8 cellular contexts compared by ENCODE assay signal in genomic region chr17:14069251-14069981, GRCh38. TPM values are rescaled to one million over a fixed set of nuclear protein-coding genes. Genes with fewer than 3 reads are reported as not detected.
DNase-seq lines count a peak whose midpoint lies in the region; ATAC-seq, FAIRE-seq and TF ChIP-seq lines count a peak whose summit lies in the region.

Gene COX10 (plus strand): TSS chr17:14069504. CDS start chr17:14069606, 102 bp downstream.

- H3K27me3 ChIP-seq in adrenal gland (no peaks in the 10 kb centered on the region), heart right ventricle (no peaks in the 10 kb centered on the region), upper lobe of left lung (no peaks in the 10 kb centered on the region)

- 0 to 1% (median 1%) methylated on average over 37 to 47 of the region's 47 CpGs for WGBS in adrenal gland, 4 donors
- 0 to 1% methylated on average over 47 of the region's 47 CpGs for WGBS in heart right ventricle, 2 donors
- 1 to 2% methylated on average over 19 to 47 of the region's 47 CpGs for WGBS in upper lobe of left lung, 2 donors

- H3K36me3 ChIP-seq in adrenal gland (replicated peaks in 1 of 2) (no peaks in the 10 kb centered on the region), heart right ventricle (peaks cover 0 to 12% (median 0%) of the 10 kb centered on the region in 9 donors), upper lobe of left lung (no peaks in the 10 kb centered on the region)

- POLR2A ChIA-PET in T-cell (lab: Charles Lee) = no interaction called here

- H3K36me3 Mint-ChIP-seq in T-cell = peaks cover 23% of the 10 kb centered on the region

- H3K27me3 Mint-ChIP-seq in T-cell = no peaks in the 10 kb centered on the region

- peak within 1 kb of the TSS in 3 of 5 donors; percentile 48 to 87 (median 61) for H3K27ac ChIP-seq in adrenal gland
- H3K27ac ChIP-seq in heart right ventricle = peak within 1 kb of the TSS; percentile 80 to 95 (median 90)
- peak within 1 kb of the TSS; percentile 74 to 90 (median 78) for H3K27ac ChIP-seq in upper lobe of left lung

- DNase-seq in GM12891 (ENCODE audit: insufficient read length, low spot score) (peak; percentile 68), NCI-H128 (lab: John Stamatoyannopoulos, UW; ENCODE audit: unreplicated experiment) (peak; percentile 28), T-cell (peak; percentile 65 to 85 (median 78)), adrenal gland (peak; percentile 87 to 92 (median 88)), heart right ventricle (peak; percentile 88 to 89), posterior vena cava (ENCODE audit: low spot score) (peak; percentile 96), upper lobe of left lung (peak; percentile 90 to 96)

- peak within 1 kb of the TSS; percentile 93 to 99 (median 96) for H3K4me3 Mint-ChIP-seq in T-cell

- ATAC-seq in HG02759 (IDR thresholded peaks at IDR 0.05; ENCODE audit: unreplicated experiment) = peak; percentile 100
- ATAC-seq in T-cell (replicated peaks in 1 of 4) = peak; percentile 97 to 100 (median 98)
- ATAC-seq in heart right ventricle = peak; percentile 99 to 100 (median 99)
- peak; percentile 97 to 100 for ATAC-seq in upper lobe of left lung (ENCODE audit: low FRiP score in 2 of 2)

- TF ChIP-seq POLR2A in GM12891 (IDR thresholded peaks at IDR 0.05; ENCODE audit: low read depth, low read length) (peak; percentile 96), adrenal gland (IDR thresholded peaks at IDR 0.05) (peak; percentile 65 to 74), upper lobe of left lung (IDR thresholded peaks at IDR 0.05) (peak in 3 of 4 donors; percentile 54 to 82 (median 75))

- H3K4me1 ChIP-seq in adrenal gland (replicated peaks in 1 of 2) (peaks cover 13 to 20% of the 10 kb centered on the region in 2 donors), heart right ventricle (peaks cover 0 to 37% (median 25%) of the 10 kb centered on the region in 9 donors), upper lobe of left lung (peaks cover 19 to 23% (median 20%) of the 10 kb centered on the region in 4 donors)

- H3K4me1 Mint-ChIP-seq in T-cell = peaks cover 39 to 55% (median 52%) of the 10 kb centered on the region in 3 donors

- intact Hi-C loops in adrenal gland (cut with DNase I) = no loop called here
- intact Hi-C loops in heart right ventricle (cut with DNase I) = loop anchor here in 7 of 10 donors (2.0 to 10.0 kb wide), 7 partner anchors 135 to 475 kb away; partner anchors contain the start of gene HS3ST3B1 (in 5 of the 7)
- intact Hi-C loops in posterior vena cava (cut with DNase I) = no loop called here

- peak within 1 kb of the TSS; percentile 59 to 94 (median 86) for H3K4me3 ChIP-seq in adrenal gland
- peak within 1 kb of the TSS; percentile 71 to 98 (median 93) for H3K4me3 ChIP-seq in heart right ventricle
- H3K4me3 ChIP-seq in upper lobe of left lung = peak within 1 kb of the TSS; percentile 87 to 100 (median 92)

- peak; percentile 90 for FAIRE-seq in GM12891 (lab: Jason Lieb, UNC)

- H3K9me3 Mint-ChIP-seq in T-cell = no peaks in the 10 kb centered on the region

- H3K9me3 ChIP-seq in adrenal gland (replicated peaks in 1 of 3) (no peaks in the 10 kb centered on the region), heart right ventricle (peaks cover 0 to 8% (median 0%) of the 10 kb centered on the region in 11 donors), upper lobe of left lung (no peaks in the 10 kb centered on the region)

- CTCF ChIA-PET in T-cell (lab: Charles Lee) = interaction anchor here in 1 of 2 donors (0.6 kb wide), 1 partner anchor 244 kb away, joined by 4 read pairs; no protein-coding TSS in a partner anchor

- peak in 1 of 4 donors; percentile 31 for TF ChIP-seq EP300 in upper lobe of left lung (IDR thresholded peaks at IDR 0.05)

- no peak for TF ChIP-seq CTCF in adrenal gland (IDR thresholded peaks at IDR 0.05)
- peak in 1 of 9 donors; percentile 13 for TF ChIP-seq CTCF in heart right ventricle (IDR thresholded peaks at IDR 0.05)
- peak in 1 of 6 experiments; percentile 5 for TF ChIP-seq CTCF in upper lobe of left lung (IDR thresholded peaks at IDR 0.05)

- H3K27ac Mint-ChIP-seq in T-cell = peak within 1 kb of the TSS; percentile 80 to 85

TF ChIP-seq in GM12891, 5 proteins besides CTCF, POLR2A, EP300 and RAD21:
- TF ChIP-seq PAX5 (IDR thresholded peaks at IDR 0.05; ENCODE audit: insufficient read depth, low read length, severe bottlenecking) (peak; percentile 9), SPI1 (IDR thresholded peaks at IDR 0.05; ENCODE audit: low read depth, low read length) (no peak), POLR2AphosphoS5 (IDR thresholded peaks at IDR 0.05; ENCODE audit: low read depth, low read length) (peak; percentile 89), TAF1 (IDR thresholded peaks at IDR 0.05; ENCODE audit: low read depth, low read length) (peak; percentile 95), POU2F2 (IDR thresholded peaks at IDR 0.05; ENCODE audit: low read depth, low read length) (peak; percentile 34)

RNA-seq across cellular contexts. Expression of gene COX10, which starts in this region (rescaled TPM):
- 11.7 TPM for polyA plus RNA-seq in GM12891 (2012; ENCODE audit: low read depth, missing spikeins)
- total RNA-seq in T-cell = 10 to 100 TPM; 14.8 to 18.0 (median 16.3) TPM
- 10 to 100 TPM; 11.0 to 33.9 (median 14.7) TPM for total RNA-seq in adrenal gland
- polyA plus RNA-seq in adrenal gland = 10 to 100 TPM in 2 of 3 donors, 1 to 10 TPM in 1; 6.8 to 25.6 (median 10.3) TPM
- 10 to 100 TPM; 40.5 to 73.1 (median 58.6) TPM for total RNA-seq in heart right ventricle
- 10 to 100 TPM; 18.7 to 27.5 TPM for polyA plus RNA-seq in heart right ventricle
- 10 to 100 TPM; 11.7 to 16.2 TPM for total RNA-seq in posterior vena cava
- total RNA-seq in upper lobe of left lung = 10 to 100 TPM in 5 of 6 donors, 1 to 10 TPM in 1; 6.0 to 26.7 (median 16.3) TPM

Comparison
In these comparisons a context has a peak if more than half of its experiments do, and no peak if none do; other contexts are left out.
1. Peak in every context shown above with its lines: DNase-seq, ATAC-seq, H3K4me3 ChIP-seq and H3K27ac ChIP-seq.
2. DNase-seq: peak in every context shown above with its lines; median percentile 96 in posterior vena cava; 93 in upper lobe of left lung; 88 in heart right ventricle; 88 in adrenal gland; 78 in T-cell; 68 in GM12891; 28 in NCI-H128.
3. intact Hi-C loops: an anchor here in heart right ventricle (2.0 to 10.0 kb wide); none called in adrenal gland and posterior vena cava.